ENCODE assay signal across 27 cellular contexts in the genomic region with DNA sequence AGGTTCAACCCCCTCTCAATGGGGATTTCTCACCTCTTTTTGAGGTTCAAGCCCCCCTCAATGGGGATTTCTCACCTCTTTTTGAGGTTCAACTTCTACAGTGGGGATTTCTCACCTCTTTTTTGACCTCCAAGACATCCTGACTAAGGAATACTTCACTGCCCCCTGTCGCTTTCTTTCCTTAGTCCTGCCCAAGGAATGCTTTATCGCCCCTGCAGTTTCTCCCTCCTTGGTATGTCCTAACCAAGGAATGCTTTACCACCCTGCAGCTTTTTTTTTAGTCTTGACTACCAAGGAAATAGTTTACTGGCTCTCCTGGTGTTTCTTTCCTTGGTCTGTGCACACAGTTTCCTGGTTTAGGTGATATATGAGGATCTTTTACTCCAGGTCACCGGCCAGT. TPM values are rescaled to one million over a fixed set of nuclear protein-coding genes. Genes with fewer than 3 reads are reported as not detected.
DNase-seq lines count a peak whose midpoint lies in the region; ATAC-seq, FAIRE-seq and TF ChIP-seq lines count a peak whose summit lies in the region.
"Had no signal": no experiment of that assay in that cellular context is flagged by ENCODE, and none has a peak within 500 bp of the region (broad histone marks: within the 10 kb centered on the region; RNA-seq: fewer than 3 reads in every experiment).

No MANE protein-coding gene starts in this region.

- no peak overlapping the region for H4K91ac ChIP-seq in H1 (replicated peaks; ENCODE audit: insufficient read length, low read length)

- H3K4me3 ChIP-seq in H1 (ENCODE audit: extremely low read depth in 1 of 4, insufficient read depth in 2 of 4, low read depth in 3 of 4, low read length in 4 of 4) (peak overlapping the region in 1 of 4 experiments; percentile 18; a peak in 1 of 8 replicates), SJCRH30 (no peak overlapping the region), kidney (ENCODE audit: low read length in 2 of 2) (no peak overlapping the region)
- H3K4me3 ChIP-seq: A549; BLaER1 treated with 17β-estradiol and CSF1 and Interleukin-3, amounts not matched to agents 10 nM and 100 nM; GM12878; PC-9 had no signal

- no peak overlapping the region for H3K23ac ChIP-seq in H1 (ENCODE audit: insufficient read length)

- H2AK5ac ChIP-seq in H1 (ENCODE audit: low read depth, low read length): no peak overlapping the region

- no peak overlapping the region for H2BK20ac ChIP-seq in H1 (ENCODE audit: low read length)

- intact Hi-C loops in kidney (cut with DNase I): no loop called here

- ATAC-seq in HG02571 (IDR thresholded peaks at IDR 0.05; ENCODE audit: unreplicated experiment): no peak
- ATAC-seq: A549; CD8-positive, alpha-beta T cell; GM12878; Right ventricle myocardium inferior had no signal

- H2BK15ac ChIP-seq in H1 (ENCODE audit: low read length): no peak overlapping the region

- no peak overlapping the region for H2BK12ac ChIP-seq in H1 (ENCODE audit: low read depth, low read length)

- WGBS in H1 (ENCODE audit: extremely low coverage in 1 of 2, insufficient coverage in 1 of 2, insufficient read length in 1 of 2, insufficient replicate concordance in 2 of 2, low coverage in 1 of 2, low lambda C conversion rate in 2 of 2, missing lambda C conversion rate in 1 of 2), 2 experiments: 15% methylated on average over 3 of the region's 3 CpGs; no CpG with 5 or more reads in 1 of the 2 experiments

- H3K14ac ChIP-seq in H1 (ENCODE audit: insufficient read length): no peak overlapping the region

- TF ChIP-seq RAD21 in H1 (IDR thresholded peaks at IDR 0.05 in 1 of 2, conservative IDR thresholded peaks at IDR 0.05 in 1 of 2; ENCODE audit: low read depth in 2 of 2, low read length in 2 of 2): peak in 1 of 2 experiments; percentile 17; a peak in 2 of 4 replicates

- TF ChIP-seq EP300 in H1 (IDR thresholded peaks at IDR 0.05; ENCODE audit: borderline replicate concordance in 1 of 2, low read depth in 2 of 2, low read length in 2 of 2): peak in 1 of 2 experiments; percentile 98; a peak in 2 of 3 replicates

- FAIRE-seq in H1 (lab: Jason Lieb, UNC): peak; percentile 98
- FAIRE-seq in kidney (lab: Jason Lieb, UNC): no peak
- FAIRE-seq: A549, GM12878 had no signal

- no peaks in the 10 kb centered on the region for H3K27me3 ChIP-seq in H1 (replicated peaks in 1 of 4; ENCODE audit: control insufficient read depth in 3 of 4, extremely low read depth in 1 of 4, insufficient read depth in 3 of 4, low read length in 3 of 4)
- H3K27me3 ChIP-seq in SJCRH30: 0 out of 2 replicates have a peak, but pooled peaks cover 2% of the 10 kb centered on the region
- H3K27me3 ChIP-seq: BLaER1 treated with 17β-estradiol and CSF1 and Interleukin-3, amounts not matched to agents 10 nM and 100 nM had no signal

- TF ChIP-seq POLR2A in H1 (IDR thresholded peaks at IDR 0.05; ENCODE audit: control extremely low read depth in 1 of 2, low read depth in 2 of 2, low read length in 2 of 2): no peak

- H3K4me2 ChIP-seq in H1 (ENCODE audit: insufficient read depth in 1 of 2, low read depth in 2 of 2, low read length in 2 of 2): peak overlapping the region in 1 of 2 experiments; percentile 41; a peak in 1 of 4 replicates
- H3K4me2 ChIP-seq: A549; BLaER1 treated with 17β-estradiol and CSF1 and Interleukin-3, amounts not matched to agents 10 nM and 100 nM; PC-9 had no signal

- no peak overlapping the region for H4K5ac ChIP-seq in H1 (ENCODE audit: insufficient read length, low read depth, low read length)

- H2BK5ac ChIP-seq in H1 (ENCODE audit: low read depth, low read length): no peak overlapping the region

- H3K9ac ChIP-seq in H1 (replicated peaks in 1 of 4; ENCODE audit: extremely low read depth in 1 of 4, low read depth in 3 of 4, low read length in 3 of 4) (no peak overlapping the region), kidney (ENCODE audit: low read length in 2 of 2) (no peak overlapping the region)
- H3K9ac ChIP-seq: BLaER1 treated with 17β-estradiol and CSF1 and Interleukin-3, amounts not matched to agents 10 nM and 100 nM had no signal

- no peak overlapping the region for H2BK120ac ChIP-seq in H1 (replicated peaks; ENCODE audit: low read depth, low read length)

- H3K27ac ChIP-seq in H1 (ENCODE audit: low read depth, low read length) (0 out of 2 replicates have a peak overlapping the region, but pooled peaks have one; percentile 0), SJCRH30 (no peak overlapping the region), kidney (ENCODE audit: low read depth in 2 of 2, low read length in 2 of 2) (no peak overlapping the region)
- H3K27ac ChIP-seq: A549; BLaER1 treated with 17β-estradiol and CSF1 and Interleukin-3, amounts not matched to agents 10 nM and 100 nM; PC-9 had no signal

- peak in 2 of 3 experiments; percentile 2 to 28; a peak in 3 of 4 replicates for TF ChIP-seq CTCF in H1 (IDR thresholded peaks at IDR 0.05; ENCODE audit: control extremely low read depth in 1 of 3, insufficient read depth in 1 of 3, low read depth in 1 of 3, low read length in 3 of 3)
- TF ChIP-seq CTCF in kidney (IDR thresholded peaks at IDR 0.05; ENCODE audit: borderline replicate concordance, extremely low read depth, insufficient read depth): no peak

- POLR2A ChIA-PET in H1 (lab: Charles Lee; ENCODE audit: partially characterized antibody): interaction anchor here (1.4 kb wide), 1 partner anchor 136 kb away, joined by 3 read pairs; a partner anchor contains a TSS

- no peaks in the 10 kb centered on the region for H3K79me1 ChIP-seq in H1 (ENCODE audit: low read depth, low read length)

- H3K23me2 ChIP-seq in H1 (ENCODE audit: low read depth, low read length): no peaks in the 10 kb centered on the region

- no peak overlapping the region for H3K4ac ChIP-seq in H1 (replicated peaks; ENCODE audit: insufficient read length, low read depth, low read length)

- H3K56ac ChIP-seq in H1 (replicated peaks; ENCODE audit: insufficient read length, low read depth, low read length): no peak overlapping the region

- CTCF ChIA-PET in H1 (lab: Charles Lee; ENCODE audit: partially characterized antibody): interaction anchor here (0.6 to 1.1 kb wide), 4 partner anchors 10 to 275 kb away, joined by 3 to 4 read pairs (median 4); no protein-coding TSS in a partner anchor

- no peaks in the 10 kb centered on the region for H3K79me2 ChIP-seq in H1 (ENCODE audit: control insufficient read depth in 1 of 2, insufficient read depth in 2 of 2, low read length in 2 of 2)

- DNase-seq in HT1080 (ENCODE audit: low read depth): peak; percentile 26
- peak in 1 of 2 experiments; percentile 49 for DNase-seq in H1 (ENCODE audit: low read depth in 1 of 2, low spot score in 2 of 2)
- peak; percentile 15 for DNase-seq in kidney tubule cell (ENCODE audit: low spot score)
- DNase-seq in SJCRH30: no peak
- no peak for DNase-seq in activated gamma-delta T cell (lab: John Stamatoyannopoulos, UW)
- DNase-seq in kidney: no peak
- DNase-seq: AML-193; Caco-2; CD8-positive, alpha-beta T cell; GDM1; IMR-90; NCI-H1092; NCI-H1417 treated with DMSO at 0.1 percent for 48 hours; NCI-H1694 treated with DMSO at 0.1 percent for 48 hours; NCI-H2081; NCI-H2227 treated with DMSO at 0.1 percent for 48 hours; NCI-H526 treated with DMSO at 0.1 percent for 48 hours; PC-9 had no signal

- H4K8ac ChIP-seq in H1 (ENCODE audit: extremely low read depth, insufficient read depth, low read length): no peak overlapping the region

- H4K20me1 ChIP-seq in H1 (replicated peaks in 1 of 2; ENCODE audit: control insufficient read depth in 1 of 2, insufficient read depth in 2 of 2, low read length in 2 of 2): no peaks in the 10 kb centered on the region
- H4K20me1 ChIP-seq: BLaER1 treated with 17β-estradiol and CSF1 and Interleukin-3, amounts not matched to agents 10 nM and 100 nM had no signal

- no peak overlapping the region for H3K18ac ChIP-seq in H1 (ENCODE audit: extremely low read depth, low read length)

- no peaks in the 10 kb centered on the region for H3K36me3 ChIP-seq in H1 (ENCODE audit: control insufficient read depth in 2 of 4, insufficient read depth in 4 of 4, low read length in 3 of 4)
- H3K36me3 ChIP-seq in SJCRH30: no peaks in the 10 kb centered on the region
- no peaks in the 10 kb centered on the region for H3K36me3 ChIP-seq in kidney (ENCODE audit: control insufficient read depth in 1 of 2, insufficient read depth in 2 of 2, low read length in 2 of 2)
- H3K36me3 ChIP-seq: BLaER1 treated with 17β-estradiol and CSF1 and Interleukin-3, amounts not matched to agents 10 nM and 100 nM had no signal

- H2AFZ ChIP-seq in H1 (ENCODE audit: low read length): peak overlapping the region; percentile 49; the same call in 1 of the 2 replicates
- H2AFZ ChIP-seq: PC-9 had no signal

- no peaks in the 10 kb centered on the region for H3K9me3 ChIP-seq in H1 (ENCODE audit: insufficient read depth in 2 of 2, low read depth in 1 of 2, low read length in 1 of 2)
- peaks cover 7% of the 10 kb centered on the region for H3K9me3 ChIP-seq in SJCRH30 (replicated peaks)
- H3K9me3 ChIP-seq in kidney (ENCODE audit: control insufficient read depth in 1 of 2, low read length in 2 of 2): no peaks in the 10 kb centered on the region

- peaks cover 0 to 10% (median 3%) of the 10 kb centered on the region in 4 experiments; a peak in 2 of 7 replicates for H3K4me1 ChIP-seq in H1 (replicated peaks in 1 of 4; ENCODE audit: control insufficient read depth in 3 of 4, insufficient read depth in 4 of 4, low read length in 3 of 4)
- H3K4me1 ChIP-seq in SJCRH30: no peaks in the 10 kb centered on the region
- no peaks in the 10 kb centered on the region for H3K4me1 ChIP-seq in kidney (ENCODE audit: control insufficient read depth in 1 of 2, insufficient read depth in 1 of 2, low read depth in 1 of 2, low read length in 2 of 2)
- H3K4me1 ChIP-seq: A549; BLaER1 treated with 17β-estradiol and CSF1 and Interleukin-3, amounts not matched to agents 10 nM and 100 nM; Caco-2 had no signal

RNA-seq across cellular contexts. Expression of a gene that starts 9.6 kb away (rescaled TPM):
- 0.08 and 0.10 TPM in 2 replicates for total RNA-seq in HT1080 (2014; rRNA removed; shearing (Covaris generic))
- 0.31 and 1.4 TPM in 2 replicates for polyA plus RNA-seq in HT1080 (2015; cell fraction: cytosol; rRNA removed)
- 0.68 and 0.78 TPM in 2 replicates for polyA plus RNA-seq in HT1080 (2015; cell fraction: nucleus; rRNA removed)
- not detected in 2 replicates for total RNA-seq in H1 (2021; fragmentation: NEBNext Ultra II Directional; extraction: Animal tissue kit (Norgen Biotek cat#: 25700))
- 0.11 TPM in 2 replicates for polyA plus RNA-seq in H1 (2011; rRNA removed)
- polyA plus RNA-seq in H1 (2011; cell fraction: cytosol; rRNA removed): 0.19 TPM
- 0.27 TPM for polyA plus RNA-seq in H1 (2011; cell fraction: nucleus; rRNA removed)
- 0.11 TPM in 1 of 4 replicates, not detected in the others for polyA plus RNA-seq in H1 (2012, experiment 1 of 2)
- polyA plus RNA-seq in H1 (2012, experiment 2 of 2): not detected
- polyA plus RNA-seq in H1 (2013, experiment 1 of 2): not detected
- polyA plus RNA-seq in H1 (2013, experiment 2 of 2): not detected
- polyA minus RNA-seq in H1 (2011; rRNA and poly(A)+ RNA removed): 0.32 and 0.39 TPM in 2 replicates
- not detected for polyA minus RNA-seq in H1 (2011; cell fraction: cytosol; rRNA and poly(A)+ RNA removed)
- 1.4 TPM for polyA minus RNA-seq in H1 (2011; cell fraction: nucleus; rRNA and poly(A)+ RNA removed)
- not detected in 2 replicates for total RNA-seq in SJCRH30 (2014; rRNA removed; shearing (Covaris generic))
- total RNA-seq in kidney: 0.44 TPM
- not detected for polyA plus RNA-seq in kidney (ENCODE audit: insufficient read depth, low read depth, low replicate concordance)
- total RNA-seq: H4, IMR-90, NCI-H460, PC-9, Right ventricle myocardium inferior, RPMI7951, SK-MEL-5 had no signal
- polyA plus RNA-seq: A549, IMR-90 had no signal

RNA-seq across cellular contexts. Expression of a gene that starts 58.1 kb away (rescaled TPM):
- 4.4 and 5.9 TPM in 2 replicates for total RNA-seq in HT1080 (2014; rRNA removed; shearing (Covaris generic))
- 14.0 and 15.5 TPM in 2 replicates for polyA plus RNA-seq in HT1080 (2015; cell fraction: cytosol; rRNA removed)
- polyA plus RNA-seq in HT1080 (2015; cell fraction: nucleus; rRNA removed): 6.1 and 6.4 TPM in 2 replicates
- 10.4 and 13.2 TPM in 2 replicates for total RNA-seq in H1 (2021; fragmentation: NEBNext Ultra II Directional; extraction: Animal tissue kit (Norgen Biotek cat#: 25700))
- polyA plus RNA-seq in H1 (2011; rRNA removed) (15.7 and 16.4 TPM in 2 replicates), kidney (ENCODE audit: insufficient read depth, low read depth, low replicate concordance) (23.0 TPM)
- 13.1 TPM for polyA plus RNA-seq in H1 (2011; cell fraction: cytosol; rRNA removed)
- 10.0 TPM for polyA plus RNA-seq in H1 (2011; cell fraction: nucleus; rRNA removed)
- 9.6 to 14.6 TPM (median 10.6 TPM) in 4 replicates for polyA plus RNA-seq in H1 (2012, experiment 1 of 2)
- polyA plus RNA-seq in H1 (2012, experiment 2 of 2): 16.3 TPM
- polyA plus RNA-seq in H1 (2013, experiment 1 of 2): 6.2 TPM
- 5.9 TPM for polyA plus RNA-seq in H1 (2013, experiment 2 of 2)
- 9.1 and 11.0 TPM in 2 replicates for polyA minus RNA-seq in H1 (2011; rRNA and poly(A)+ RNA removed)
- polyA minus RNA-seq in H1 (2011; cell fraction: cytosol; rRNA and poly(A)+ RNA removed): 6.7 TPM
- 4.5 TPM for polyA minus RNA-seq in H1 (2011; cell fraction: nucleus; rRNA and poly(A)+ RNA removed)
- 11.7 and 13.3 TPM in 2 replicates for total RNA-seq in SJCRH30 (2014; rRNA removed; shearing (Covaris generic))
- total RNA-seq in kidney: 23.9 TPM

Comparison
In these comparisons a context has a peak if more than half of its experiments do, and no peak if none do; other contexts are left out.
1. DNase-seq: peak in HT1080 (single experiment) and kidney tubule cell (single experiment); none in SJCRH30 (0 of 2), activated gamma-delta T cell (single experiment) and kidney (single experiment).